ENCODE assay signal across 8 cellular contexts in the genomic region with DNA sequence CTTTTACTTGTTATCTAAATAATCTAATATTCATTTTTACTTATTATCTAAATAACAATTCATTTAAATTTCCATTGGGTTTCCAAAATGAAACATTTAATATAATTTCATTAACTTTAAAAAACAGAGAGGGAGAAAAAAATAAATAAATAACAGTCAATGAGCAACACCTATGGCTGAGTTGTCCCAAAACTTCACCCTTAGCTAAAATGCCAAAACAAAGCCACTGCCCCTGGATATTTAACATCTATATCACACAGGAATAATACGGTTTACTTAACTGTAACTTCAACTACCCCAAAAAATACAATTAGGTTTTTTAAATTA. TPM values are rescaled to one million over a fixed set of nuclear protein-coding genes. Genes with fewer than 3 reads are reported as not detected.
A peak's percentile ranks its signal among the peaks of the same experiment; 100 is the strongest.
DNase-seq lines count a peak whose midpoint lies in the region; TF ChIP-seq lines count a peak whose summit lies in the region.

No MANE protein-coding gene starts in this region.

- peak overlapping the region; percentile 66 for H3K9ac ChIP-seq in GM23248
- no peak overlapping the region for H3K9ac ChIP-seq in skeletal muscle satellite cell (ENCODE audit: low read depth, low read length)

- 0 out of 2 replicates have a peak, but pooled peaks cover 6% of the 10 kb centered on the region for H3F3A ChIP-seq in GM23248 (ENCODE audit: insufficient read depth)

- H3K4me3 ChIP-seq in GM23248 (peak overlapping the region; percentile 51), esophagus squamous epithelium (peak overlapping the region; percentile 36 to 62 (median 48)), skeletal muscle satellite cell (ENCODE audit: low read length) (no peak overlapping the region)

- peaks cover 9% of the 10 kb centered on the region for H3K4me1 ChIP-seq in GM23248 (ENCODE audit: insufficient read depth)
- peaks cover 21 to 66% (median 23%) of the 10 kb centered on the region in 3 donors for H3K4me1 ChIP-seq in esophagus squamous epithelium
- peaks cover 13% of the 10 kb centered on the region for H3K4me1 ChIP-seq in skeletal muscle satellite cell (ENCODE audit: control insufficient read depth, insufficient read depth, low read length)

- H2AFZ ChIP-seq in GM23248, result no peak overlapping the region

- H3K27ac ChIP-seq in GM23248, result peak overlapping the region; percentile 64
- peak overlapping the region; percentile 85 to 95 (median 91) for H3K27ac ChIP-seq in esophagus squamous epithelium

- H3K79me2 ChIP-seq in GM23248 (ENCODE audit: insufficient read depth), result peaks cover 98% of the 10 kb centered on the region

- H4K20me1 ChIP-seq in GM23248 (ENCODE audit: insufficient read depth), result peaks cover 3% of the 10 kb centered on the region; the same call in 1 of the 2 replicates

- peak overlapping the region; percentile 55 for H3K4me2 ChIP-seq in GM23248 (ENCODE audit: unreplicated experiment)
- peak overlapping the region; percentile 52 for H3K4me2 ChIP-seq in skeletal muscle satellite cell (ENCODE audit: low read length)

- no peak for TF ChIP-seq CTCF in esophagus squamous epithelium (IDR thresholded peaks at IDR 0.05)
- no peak for TF ChIP-seq CTCF in GM13976 (IDR thresholded peaks at IDR 0.05; ENCODE audit: borderline replicate concordance, control extremely low read depth, extremely low read depth, insufficient read depth, missing control alignments)

- no peak for TF ChIP-seq POLR2A in esophagus squamous epithelium (IDR thresholded peaks at IDR 0.05)

- in situ Hi-C loops in GM23248 (cut with MboI) (no loop called here), SK-MEL-5 (cut with HindIII; ENCODE audit: low pct_unique_long_range_greater_than_20kb, low sequenced_read_pairs) (no loop called here), GM13976 (cut with MboI; ENCODE audit: low sequenced_read_pairs, unreplicated experiment) (loop anchor here (5.0 kb wide), 1 partner anchor 36 kb away; no protein-coding TSS in a partner anchor), G401 (cut with HindIII; ENCODE audit: low sequenced_read_pairs) (no loop called here)

- WGBS in GM23248 (ENCODE audit: low coverage in 1 of 2, low lambda C conversion rate in 2 of 2, missing lambda C conversion rate in 2 of 2), 2 experiments, result 92 to 98% methylated on average over 1 of the region's 1 CpG
- 22 to 35% methylated on average over 1 of the region's 1 CpG for WGBS in esophagus squamous epithelium, 2 donors

- intact Hi-C loops in esophagus squamous epithelium (cut with DNase I), result no loop called here

- H3K27me3 ChIP-seq in GM23248 (replicated peaks; ENCODE audit: insufficient read depth), result no peaks in the 10 kb centered on the region
- no peaks in the 10 kb centered on the region for H3K27me3 ChIP-seq in esophagus squamous epithelium
- no peaks in the 10 kb centered on the region for H3K27me3 ChIP-seq in skeletal muscle satellite cell (ENCODE audit: control insufficient read depth, insufficient read depth, low read length)

- no peaks in the 10 kb centered on the region for H3K36me3 ChIP-seq in GM23248 (ENCODE audit: low read depth)
- H3K36me3 ChIP-seq in esophagus squamous epithelium, result no peaks in the 10 kb centered on the region
- no peaks in the 10 kb centered on the region for H3K36me3 ChIP-seq in skeletal muscle satellite cell (ENCODE audit: insufficient read depth, low read length)

- H3K9me3 ChIP-seq in GM23248 (ENCODE audit: low read depth), result no peaks in the 10 kb centered on the region
- no peaks in the 10 kb centered on the region for H3K9me3 ChIP-seq in esophagus squamous epithelium
- H3K9me3 ChIP-seq in skeletal muscle satellite cell (replicated peaks; ENCODE audit: low read length), result no peaks in the 10 kb centered on the region

- DNase-seq in GM23248 (no peak), SK-MEL-5 (ENCODE audit: low read depth, low spot score) (peak; percentile 16), esophagus squamous epithelium (lab: John Stamatoyannopoulos, UW) (no peak), GM13976 (ENCODE audit: low spot score) (no peak), DMS153 (lab: John Stamatoyannopoulos, UW) (no peak), G401 (ENCODE audit: low spot score) (no peak)
- DNase-seq in stimulated activated CD4-positive, alpha-beta T cell treated with anti-CD3 and anti-CD28 coated beads, Interleukin-1b, Interleukin-23, amount 100 ng/mL, for 48 hours, result no peak

- H3K9me2 ChIP-seq in GM23248 (ENCODE audit: insufficient read depth), result no peaks in the 10 kb centered on the region

RNA-seq across cellular contexts. Expression of gene ELF1, which starts 0.6 kb away (rescaled TPM):
- total RNA-seq in GM23248 (2014; rRNA removed; shearing (Covaris generic)), result 36.1 and 43.8 TPM in 2 replicates
- polyA plus RNA-seq in GM23248 (2016; fragmentation: Nextera tagmentation; extraction: Ambion mirVana), result 39.9 and 42.7 TPM in 2 replicates
- total RNA-seq in SK-MEL-5 (2014; rRNA removed; shearing (Covaris generic)), result 51.0 and 56.7 TPM in 2 replicates
- polyA plus RNA-seq in SK-MEL-5 (2015; cell fraction: cytosol; rRNA removed), result 42.5 and 49.7 TPM in 2 replicates
- polyA plus RNA-seq in SK-MEL-5 (2015; cell fraction: nucleus; rRNA removed), result 21.9 and 33.2 TPM in 2 replicates
- 10 to 100 TPM; 61.9 to 84.5 (median 71.5) TPM for total RNA-seq in esophagus squamous epithelium
- 27.4 and 30.1 TPM in 2 replicates for total RNA-seq in skeletal muscle satellite cell (2012; rRNA removed)
- 6.7 and 9.0 TPM in 2 replicates for total RNA-seq in G401 (2014; rRNA removed; shearing (Covaris generic))

RNA-seq across cellular contexts. Expression of gene WBP4, which starts 42.8 kb away (rescaled TPM):
- total RNA-seq in GM23248 (2014; rRNA removed; shearing (Covaris generic)), result 7.5 and 11.8 TPM in 2 replicates
- 13.4 and 14.0 TPM in 2 replicates for polyA plus RNA-seq in GM23248 (2016; fragmentation: Nextera tagmentation; extraction: Ambion mirVana)
- 11.4 and 13.7 TPM in 2 replicates for total RNA-seq in SK-MEL-5 (2014; rRNA removed; shearing (Covaris generic))
- 9.8 and 10.4 TPM in 2 replicates for polyA plus RNA-seq in SK-MEL-5 (2015; cell fraction: cytosol; rRNA removed)
- 13.5 and 15.5 TPM in 2 replicates for polyA plus RNA-seq in SK-MEL-5 (2015; cell fraction: nucleus; rRNA removed)
- total RNA-seq in esophagus squamous epithelium, result 10 to 100 TPM in 1 of 4 donors, 1 to 10 TPM in 3; 6.1 to 12.6 (median 7.1) TPM
- total RNA-seq in skeletal muscle satellite cell (2012; rRNA removed), result 3.5 and 5.1 TPM in 2 replicates
- 9.7 and 16.5 TPM in 2 replicates for total RNA-seq in G401 (2014; rRNA removed; shearing (Covaris generic))
